In genomic region chr2:38653715-38654494, GRCh38 we compare ENCODE assay signal across 1 cellular context.
TF ChIP-seq lines count a peak whose summit lies in the region.

No MANE protein-coding gene starts in this region.

TF ChIP-seq in HepG2, 621 proteins besides CTCF, POLR2A, EP300 and RAD21 (continued from another document):
- TF ChIP-seq ZNF512 (CRISPR knock-in tag; IDR thresholded peaks at IDR 0.05) (no peak), MTF2 (CRISPR knock-in tag; IDR thresholded peaks at IDR 0.05; ENCODE audit: borderline replicate concordance) (no peak), NR2F6 (IDR thresholded peaks at IDR 0.05) (peak; percentile 83), NR2F6 (CRISPR knock-in tag; IDR thresholded peaks at IDR 0.05) (peak; percentile 78), PPARG (CRISPR knock-in tag; conservative IDR thresholded peaks at IDR 0.05) (no peak), ZNF24 (IDR thresholded peaks at IDR 0.05) (no peak), LCORL (IDR thresholded peaks at IDR 0.05) (no peak), LCORL (CRISPR knock-in tag; IDR thresholded peaks at IDR 0.05) (peak; percentile 66), ZNF12 (CRISPR knock-in tag; IDR thresholded peaks at IDR 0.05) (no peak), ZNF460 (CRISPR knock-in tag; IDR thresholded peaks at IDR 0.05; ENCODE audit: borderline replicate concordance) (no peak), TCF12 (IDR thresholded peaks at IDR 0.05) (no peak), TCF12 (CRISPR knock-in tag; IDR thresholded peaks at IDR 0.05) (no peak), ZNF784 (CRISPR knock-in tag; IDR thresholded peaks at IDR 0.05; ENCODE audit: borderline replicate concordance) (no peak), PAF1 (CRISPR knock-in tag; IDR thresholded peaks at IDR 0.05) (no peak), NR2C2 (CRISPR knock-in tag; IDR thresholded peaks at IDR 0.05; ENCODE audit: borderline replicate concordance) (peak; percentile 50), GATAD2A (CRISPR knock-in tag; IDR thresholded peaks at IDR 0.05) (peak; percentile 39), ZNF552 (CRISPR knock-in tag; IDR thresholded peaks at IDR 0.05; ENCODE audit: borderline replicate concordance) (no peak), TAF15 (IDR thresholded peaks at IDR 0.05; ENCODE audit: low read depth, low read length, poor library complexity, severe bottlenecking) (no peak), ZSCAN22 (CRISPR knock-in tag; IDR thresholded peaks at IDR 0.05) (no peak), KLF13 (CRISPR knock-in tag; IDR thresholded peaks at IDR 0.05) (no peak), DBP (CRISPR knock-in tag; IDR thresholded peaks at IDR 0.05; ENCODE audit: not compliant biosample characterization) (no peak), ZNF772 (CRISPR knock-in tag; IDR thresholded peaks at IDR 0.05) (no peak), RBM39 (IDR thresholded peaks at IDR 0.05; ENCODE audit: low read depth, low read length, poor library complexity, severe bottlenecking) (no peak), ZNF678 (CRISPR knock-in tag; IDR thresholded peaks at IDR 0.05) (no peak), ZNF879 (CRISPR knock-in tag; IDR thresholded peaks at IDR 0.05) (no peak), FOXA3 (CRISPR knock-in tag; IDR thresholded peaks at IDR 0.05) (no peak), RCOR2 (CRISPR knock-in tag; IDR thresholded peaks at IDR 0.05) (0 out of 2 replicates have a peak, but pooled peaks have one; percentile 40), EHMT2 (IDR thresholded peaks at IDR 0.05; ENCODE audit: borderline replicate concordance, low read depth, low read length) (peak; percentile 32; the same call in 1 of the 2 replicates), TCF7L2 (IDR thresholded peaks at IDR 0.05; ENCODE audit: low read depth, low read length) (no peak), ISX (CRISPR knock-in tag; conservative IDR thresholded peaks at IDR 0.05) (no peak), HHEX (CRISPR knock-in tag; IDR thresholded peaks at IDR 0.05) (no peak), MXD3 (CRISPR knock-in tag; IDR thresholded peaks at IDR 0.05) (peak; percentile 80; the same call in 1 of the 2 replicates), ZNF614 (CRISPR knock-in tag; IDR thresholded peaks at IDR 0.05; ENCODE audit: borderline replicate concordance) (no peak), ZNF326 (CRISPR knock-in tag; IDR thresholded peaks at IDR 0.05; ENCODE audit: borderline replicate concordance) (no peak), SMYD3 (CRISPR knock-in tag; IDR thresholded peaks at IDR 0.05) (no peak), NFATC3 (CRISPR knock-in tag; IDR thresholded peaks at IDR 0.05) (no peak)
- TF ChIP-seq, protein P1, sequence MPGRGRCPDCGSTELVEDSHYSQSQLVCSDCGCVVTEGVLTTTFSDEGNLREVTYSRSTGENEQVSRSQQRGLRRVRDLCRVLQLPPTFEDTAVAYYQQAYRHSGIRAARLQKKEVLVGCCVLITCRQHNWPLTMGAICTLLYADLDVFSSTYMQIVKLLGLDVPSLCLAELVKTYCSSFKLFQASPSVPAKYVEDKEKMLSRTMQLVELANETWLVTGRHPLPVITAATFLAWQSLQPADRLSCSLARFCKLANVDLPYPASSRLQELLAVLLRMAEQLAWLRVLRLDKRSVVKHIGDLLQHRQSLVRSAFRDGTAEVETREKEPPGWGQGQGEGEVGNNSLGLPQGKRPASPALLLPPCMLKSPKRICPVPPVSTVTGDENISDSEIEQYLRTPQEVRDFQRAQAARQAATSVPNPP (CRISPR knock-in tag; IDR thresholded peaks at IDR 0.05), result no peak
- TF ChIP-seq, protein P2, sequence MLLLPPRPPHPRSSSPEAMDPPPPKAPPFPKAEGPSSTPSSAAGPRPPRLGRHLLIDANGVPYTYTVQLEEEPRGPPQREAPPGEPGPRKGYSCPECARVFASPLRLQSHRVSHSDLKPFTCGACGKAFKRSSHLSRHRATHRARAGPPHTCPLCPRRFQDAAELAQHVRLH (CRISPR knock-in tag; IDR thresholded peaks at IDR 0.05; ENCODE audit: borderline replicate concordance, low read depth), result no peak; the same call in 1 of the 2 replicates
- TF ChIP-seq, protein P3, sequence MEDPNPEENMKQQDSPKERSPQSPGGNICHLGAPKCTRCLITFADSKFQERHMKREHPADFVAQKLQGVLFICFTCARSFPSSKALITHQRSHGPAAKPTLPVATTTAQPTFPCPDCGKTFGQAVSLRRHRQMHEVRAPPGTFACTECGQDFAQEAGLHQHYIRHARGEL (CRISPR knock-in tag; IDR thresholded peaks at IDR 0.05), result no peak
